ENCODE assay signal across 7 cellular contexts in the genomic region with DNA sequence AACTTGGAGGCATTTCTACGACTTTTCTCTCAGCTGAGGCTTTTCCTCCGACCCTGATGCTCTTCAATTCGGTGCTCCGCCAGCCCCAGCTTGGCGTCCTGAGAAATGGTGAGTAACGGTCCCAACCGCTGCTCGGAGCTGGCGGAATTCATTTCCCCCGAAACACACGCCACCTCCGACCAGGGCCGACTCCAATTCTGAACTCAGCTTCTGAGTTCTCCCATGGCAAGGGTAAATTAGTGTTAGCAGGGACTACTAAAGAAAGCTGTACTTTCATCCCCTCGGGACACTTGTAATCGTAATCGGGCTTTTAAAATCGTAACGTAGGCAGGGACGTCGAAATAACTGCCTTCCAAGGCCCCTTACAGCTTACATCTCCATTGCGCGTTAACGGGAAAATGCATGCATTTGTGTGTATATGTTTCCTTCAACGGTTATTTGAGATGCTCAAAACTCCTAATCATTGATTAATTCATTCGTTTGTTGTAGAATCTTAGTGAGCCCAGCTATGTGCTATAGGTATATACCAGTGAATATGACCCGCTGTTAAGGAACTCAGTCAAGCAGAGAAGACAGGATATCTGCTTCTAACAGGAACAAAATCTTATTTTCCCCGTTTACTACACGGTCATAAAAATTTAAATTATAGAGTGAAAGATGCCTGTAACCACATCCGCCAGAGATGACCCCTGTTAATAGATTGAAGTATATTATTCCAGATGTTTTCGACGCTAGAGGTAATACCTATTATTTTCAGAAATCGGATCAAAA. TPM values are rescaled to one million over a fixed set of nuclear protein-coding genes. Genes with fewer than 3 reads are reported as not detected.
DNase-seq lines count a peak whose midpoint lies in the region; ATAC-seq and TF ChIP-seq lines count a peak whose summit lies in the region.

No MANE protein-coding gene starts in this region.

- H3K27ac Mint-ChIP-seq in chondrocyte (ENCODE audit: unreplicated experiment), result peak overlapping the region; percentile 98
- peak overlapping the region; percentile 99 for H3K27ac Mint-ChIP-seq in nephron progenitor cell

- H3K27me3 Mint-ChIP-seq in chondrocyte (ENCODE audit: low read depth), result no peaks in the 10 kb centered on the region
- no peaks in the 10 kb centered on the region for H3K27me3 Mint-ChIP-seq in nephron progenitor cell (ENCODE audit: low read depth, poor library complexity)

- no peak for TF ChIP-seq POLR2A in GM18505 (IDR thresholded peaks at IDR 0.05; ENCODE audit: borderline replicate concordance, extremely low read depth, insufficient read depth, insufficient read length)

- no peak for TF ChIP-seq EP300 in Ishikawa (IDR thresholded peaks at IDR 0.05; ENCODE audit: borderline replicate concordance)

- peaks cover 55% of the 10 kb centered on the region for H3K4me1 Mint-ChIP-seq in chondrocyte (ENCODE audit: low read depth)
- peaks cover 60% of the 10 kb centered on the region for H3K4me1 Mint-ChIP-seq in nephron progenitor cell

- no peak for TF ChIP-seq RAD21 in Ishikawa (IDR thresholded peaks at IDR 0.05; ENCODE audit: low read depth)

- ATAC-seq in GM18505 (IDR thresholded peaks at IDR 0.05; ENCODE audit: unreplicated experiment) (peak; percentile 13), GM21619 (IDR thresholded peaks at IDR 0.05; ENCODE audit: unreplicated experiment) (peak; percentile 14)

- DNase-seq in chondrocyte (ENCODE audit: low spot score), result no peak
- no peak for DNase-seq in nephron progenitor cell
- no peak for DNase-seq in inferior parietal cortex (ENCODE audit: extremely low spot score)
- DNase-seq in nucleus accumbens (lab: John Stamatoyannopoulos, UW), result no peak

- H3K36me3 Mint-ChIP-seq in chondrocyte (ENCODE audit: low read depth) (no peaks in the 10 kb centered on the region), nephron progenitor cell (ENCODE audit: low read depth) (peaks cover 39% of the 10 kb centered on the region)

- TF ChIP-seq CTCF in chondrocyte (IDR thresholded peaks at IDR 0.05) (no peak), nephron progenitor cell (IDR thresholded peaks at IDR 0.05) (no peak)

- H3K4me3 Mint-ChIP-seq in chondrocyte (ENCODE audit: unreplicated experiment), result peak overlapping the region; percentile 99
- H3K4me3 Mint-ChIP-seq in nephron progenitor cell, result peak overlapping the region; percentile 97

- H3K9me3 Mint-ChIP-seq in chondrocyte (ENCODE audit: low read depth), result no peaks in the 10 kb centered on the region
- H3K9me3 Mint-ChIP-seq in nephron progenitor cell, result peaks cover 4% of the 10 kb centered on the region

TF ChIP-seq in Ishikawa, 13 proteins besides CTCF, POLR2A, EP300 and RAD21:
- TF ChIP-seq, protein P1, sequence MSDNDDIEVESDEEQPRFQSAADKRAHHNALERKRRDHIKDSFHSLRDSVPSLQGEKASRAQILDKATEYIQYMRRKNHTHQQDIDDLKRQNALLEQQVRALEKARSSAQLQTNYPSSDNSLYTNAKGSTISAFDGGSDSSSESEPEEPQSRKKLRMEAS (IDR thresholded peaks at IDR 0.05), result 0 out of 2 replicates have a peak, but pooled peaks have one; percentile 14
- TF ChIP-seq TCF12 (IDR thresholded peaks at IDR 0.05; ENCODE audit: low read depth), result peak; percentile 43; the same call in 1 of the 2 replicates
- TF ChIP-seq TAF1 (IDR thresholded peaks at IDR 0.05; ENCODE audit: low read depth), result no peak

RNA-seq across cellular contexts. Expression of a gene that starts 0.5 kb away (rescaled TPM):
- total RNA-seq in chondrocyte, result 3.6 to 24.2 TPM (median 3.8 TPM) in 3 replicates

RNA-seq across cellular contexts. Expression of a gene that starts 0.7 kb away (rescaled TPM):
- 14.5 to 18.6 TPM (median 17.8 TPM) in 3 replicates for total RNA-seq in chondrocyte
